Comparison of ENCODE assay signal across 16 cellular contexts in genomic region chr12:59173696-59174095, GRCh38.
DNase-seq lines count a peak whose midpoint lies in the region; TF ChIP-seq lines count a peak whose summit lies in the region.
"Had no signal": no experiment of that assay in that cellular context is flagged by ENCODE, and none has a peak within 500 bp of the region (broad histone marks: within the 10 kb centered on the region; RNA-seq: fewer than 3 reads in every experiment).

No MANE protein-coding gene starts in this region.

- in situ Hi-C loops in astrocyte of the spinal cord (cut with HindIII; ENCODE audit: low sequenced_read_pairs) = no loop called here

- intact Hi-C loops in activated CD4-positive, alpha-beta memory T cell treated with anti-CD3 and anti-CD28 coated beads for 36 hours (cut with micrococcal nuclease) = no loop called here

- H3K4me3 Mint-ChIP-seq in activated CD4-positive, alpha-beta memory T cell treated with anti-CD3 and anti-CD28 coated beads for 36 hours = no peak overlapping the region
- H3K4me3 Mint-ChIP-seq: activated CD8-positive, alpha-beta T cell treated with anti-CD3 and anti-CD28 coated beads for 36 hours; mesothelial cell of epicardium had no signal

- H3K9me3 Mint-ChIP-seq in activated CD4-positive, alpha-beta memory T cell treated with anti-CD3 and anti-CD28 coated beads for 36 hours = no peaks in the 10 kb centered on the region

- POLR2A ChIA-PET in AG04449 (lab: Yijun Ruan, JAX) = no interaction called here
- POLR2A ChIA-PET in activated CD4-positive, alpha-beta memory T cell treated with anti-CD3 and anti-CD28 coated beads for 36 hours (lab: Charles Lee) = no interaction called here

- H3K36me3 Mint-ChIP-seq in activated CD4-positive, alpha-beta memory T cell treated with anti-CD3 and anti-CD28 coated beads for 36 hours = no peaks in the 10 kb centered on the region
- H3K36me3 Mint-ChIP-seq: mesothelial cell of epicardium had no signal

- H3K27me3 Mint-ChIP-seq in activated CD4-positive, alpha-beta memory T cell treated with anti-CD3 and anti-CD28 coated beads for 36 hours = no peaks in the 10 kb centered on the region

- no peak overlapping the region for H3K4me3 ChIP-seq in AG04449 (ENCODE audit: low read depth, low read length)
- no peak overlapping the region for H3K4me3 ChIP-seq in astrocyte of the spinal cord (ENCODE audit: low read depth, low read length)

- TF ChIP-seq CTCF in AG04449 (IDR thresholded peaks at IDR 0.05; ENCODE audit: insufficient read depth, low read length, missing control alignments) (peak; percentile 5), astrocyte of the spinal cord (IDR thresholded peaks at IDR 0.05; ENCODE audit: low read depth, low read length) (peak; percentile 20)

- no peaks in the 10 kb centered on the region for H3K4me1 Mint-ChIP-seq in activated CD4-positive, alpha-beta memory T cell treated with anti-CD3 and anti-CD28 coated beads for 36 hours (ENCODE audit: low read depth)
- H3K4me1 Mint-ChIP-seq: mesothelial cell of epicardium had no signal

- CTCF ChIA-PET in AG04449 (lab: Yijun Ruan, JAX) = interaction anchor here (1.0 to 2.4 kb wide), 2 partner anchors 9 to 23 kb away, joined by 3 to 8 read pairs; no protein-coding TSS in a partner anchor
- CTCF ChIA-PET in activated CD4-positive, alpha-beta memory T cell treated with anti-CD3 and anti-CD28 coated beads for 36 hours (lab: Charles Lee) = interaction anchor here (0.6 to 0.7 kb wide), 2 partner anchors 268 to 658 kb away, joined by 3 to 6 read pairs; no protein-coding TSS in a partner anchor

- DNase-seq in AG04449 (ENCODE audit: low read depth, low spot score) = no peak
- DNase-seq in ELR (ENCODE audit: low read depth) = peak; percentile 6
- DNase-seq in astrocyte of the spinal cord (ENCODE audit: low read depth, low spot score) = no peak
- DNase-seq in iPS-NIHi7 (ENCODE audit: extremely low spot score) = peak; percentile 15
- no peak for DNase-seq in activated CD4-positive, alpha-beta memory T cell treated with anti-CD3 and anti-CD28 coated beads for 36 hours
- DNase-seq in kidney glomerular epithelial cell (lab: John Stamatoyannopoulos, UW) = no peak
- no peak for DNase-seq in LoVo (ENCODE audit: low spot score)
- no peak for DNase-seq in NCI-H774 (lab: John Stamatoyannopoulos, UW)
- DNase-seq: activated CD8-positive, alpha-beta T cell treated with anti-CD3 and anti-CD28 coated beads for 36 hours; BE2C; DMS153; MM.1S; NCI-H1930; NCI-H526 treated with DMSO at 0.1 percent for 48 hours; stimulated activated CD4-positive, alpha-beta T cell treated with anti-CD3 and anti-CD28 coated beads, Interleukin-2, amount 100 ng/mL, for 24 hours had no signal

- H3K27ac Mint-ChIP-seq in activated CD4-positive, alpha-beta memory T cell treated with anti-CD3 and anti-CD28 coated beads for 36 hours = no peak overlapping the region
- H3K27ac Mint-ChIP-seq: activated CD8-positive, alpha-beta T cell treated with anti-CD3 and anti-CD28 coated beads for 36 hours; mesothelial cell of epicardium had no signal

Comparison
In these comparisons a context has a peak if more than half of its experiments do, and no peak if none do; other contexts are left out.
1. DNase-seq: peak in ELR (single experiment) and iPS-NIHi7 (single experiment); none in AG04449 (single experiment), astrocyte of the spinal cord (single experiment), activated CD4-positive, alpha-beta memory T cell treated with anti-CD3 and anti-CD28 coated beads for 36 hours (single experiment), kidney glomerular epithelial cell (single experiment), LoVo (single experiment) and NCI-H774 (single experiment).